In the genomic region with DNA sequence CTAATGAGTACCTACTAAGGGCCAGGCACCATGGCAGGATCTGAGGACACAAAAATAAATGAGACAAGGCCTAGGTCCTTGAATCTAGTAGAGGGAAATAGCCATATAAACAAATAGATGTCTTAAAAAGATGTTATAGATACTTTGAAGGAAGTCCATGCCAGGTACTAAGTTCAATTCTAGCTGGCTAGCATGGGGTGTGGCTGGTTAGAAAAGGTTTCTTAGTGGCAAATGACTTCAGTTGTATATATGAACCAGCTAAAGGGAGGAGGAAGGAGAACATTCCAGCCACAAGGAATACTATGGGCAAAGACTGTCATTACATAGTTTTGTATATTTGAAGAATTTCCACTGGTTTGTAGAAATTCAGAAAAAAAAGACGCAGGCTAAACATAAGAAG, we compare ENCODE assay signal across 11 cellular contexts.
"Had no signal": no experiment of that assay in that cellular context is flagged by ENCODE, and none has a peak within 500 bp of the region (broad histone marks: within the 10 kb centered on the region; RNA-seq: fewer than 3 reads in every experiment).

No MANE protein-coding gene starts in this region.

- H3K4me3 Mint-ChIP-seq: GM23338, H9, HFFc6 had no signal

- H2AFZ ChIP-seq: GM23248, GM23338 had no signal

- H3K9me3 ChIP-seq: HAP-1 had no signal

- ATAC-seq: GM23338, HCT116 had no signal

- H3K4me1 ChIP-seq: HAP-1 had no signal

- H3K4me3 ChIP-seq: GM23248, GM23338, HAP-1 had no signal

- FAIRE-seq: H1, H54 had no signal

- H3K36me3 ChIP-seq: HAP-1 had no signal

- H3K4me2 ChIP-seq: GM23338 had no signal

- DNase-seq: GM23248, GOT3, H7, H9, HCEC 1CT, HFFc6 had no signal

- H3K27ac ChIP-seq: GM23248 had no signal

- H3K27ac Mint-ChIP-seq: GM23338, H9, HFFc6 had no signal
